In the genomic region with DNA sequence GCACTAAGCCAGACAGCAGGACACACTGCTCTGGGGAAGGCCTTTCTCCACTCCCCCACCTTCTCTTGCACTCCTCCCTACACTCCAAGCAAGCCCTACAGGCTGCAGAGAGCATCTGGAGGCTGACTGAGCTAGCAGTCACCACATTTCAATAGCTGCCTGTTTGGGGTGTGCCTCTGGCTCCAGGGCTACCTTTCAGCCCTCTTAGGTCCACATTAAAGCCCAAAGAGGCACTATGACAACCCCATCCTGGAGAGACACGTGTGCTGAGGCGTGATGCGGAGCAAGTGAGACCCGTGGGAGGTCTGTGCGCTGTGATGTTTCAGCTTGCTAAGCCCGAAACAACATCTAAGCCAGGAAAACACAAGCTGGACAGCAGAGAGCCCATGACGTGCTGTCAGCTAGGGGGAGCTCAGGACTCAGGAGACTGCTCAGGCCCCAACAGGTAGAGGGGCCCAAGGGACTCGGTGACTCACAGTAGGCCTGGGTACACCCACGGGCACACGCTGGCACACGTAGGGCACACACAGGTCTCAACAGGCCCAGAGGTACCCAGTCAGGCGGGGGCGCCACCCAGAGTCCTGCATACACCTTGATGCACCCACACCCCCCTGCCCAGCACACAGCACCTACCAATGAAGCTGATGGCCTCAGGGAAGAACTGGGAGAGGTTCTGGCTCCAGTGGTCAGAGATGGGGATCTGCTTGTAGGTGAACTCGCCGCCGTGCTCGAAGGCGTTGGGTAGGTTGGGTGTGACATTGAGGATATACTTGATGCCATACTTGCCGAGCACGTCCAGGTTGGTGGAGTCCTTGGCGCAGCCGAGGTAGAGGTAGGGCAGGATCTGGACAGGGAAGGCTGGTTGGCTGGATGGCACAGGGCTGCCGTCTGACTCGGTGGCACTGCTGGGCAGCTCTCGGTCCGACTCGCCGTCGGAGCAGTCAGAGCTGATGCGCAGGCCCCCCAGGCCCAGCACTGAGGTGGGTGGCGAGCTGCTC, we compare ENCODE assay signal across 8 cellular contexts. TPM values are rescaled to one million over a fixed set of nuclear protein-coding genes. Genes with fewer than 3 reads are reported as not detected.
DNase-seq lines count a peak whose midpoint lies in the region; ATAC-seq and TF ChIP-seq lines count a peak whose summit lies in the region.

No MANE protein-coding gene starts in this region.

- H2AK5ac ChIP-seq in H9 (ENCODE audit: insufficient read length, low read length), result no peak overlapping the region

- H3K79me2 ChIP-seq in H9 (ENCODE audit: insufficient read depth, low read length), result no peaks in the 10 kb centered on the region

- H4K5ac ChIP-seq in H9 (ENCODE audit: insufficient read length, low read depth, low read length), result no peak overlapping the region

- H3K18ac ChIP-seq in H9 (ENCODE audit: insufficient read length, low read depth, low read length), result no peak overlapping the region

- no peak overlapping the region for H4K91ac ChIP-seq in H9 (ENCODE audit: insufficient read length, low read depth, low read length)

- H3K9ac ChIP-seq in H9 (ENCODE audit: extremely low read depth, insufficient read length, low read length), result no peak overlapping the region

- H3K9me3 Mint-ChIP-seq in H9, result no peaks in the 10 kb centered on the region
- H3K9me3 Mint-ChIP-seq in WTC11, result no peaks in the 10 kb centered on the region
- H3K9me3 Mint-ChIP-seq in natural killer cell, result no peaks in the 10 kb centered on the region

- no peaks in the 10 kb centered on the region for H3K79me1 ChIP-seq in H9 (ENCODE audit: insufficient read depth, low read depth, low read length, poor library complexity, severe bottlenecking)

- H3K23ac ChIP-seq in H9 (ENCODE audit: insufficient read length, low read depth, low read length), result no peak overlapping the region

- CTCF ChIA-PET in WTC11 (lab: Charles Lee), result interaction anchor here (0.6 to 8.3 kb wide), 37 partner anchors 9 to 335 kb away, joined by 3 to 382 read pairs (median 7); partner anchors contain the start of genes ABHD14B, ACY1, GPR62 and PARP3

- H3K9me3 ChIP-seq in H9 (ENCODE audit: control insufficient read depth, low read depth, low read length), result no peaks in the 10 kb centered on the region
- H3K9me3 ChIP-seq in thoracic aorta, result no peaks in the 10 kb centered on the region

- peaks cover 5% of the 10 kb centered on the region for H3K27me3 Mint-ChIP-seq in H9 (ENCODE audit: low read depth)
- peaks cover 8% of the 10 kb centered on the region for H3K27me3 Mint-ChIP-seq in WTC11 (ENCODE audit: low read depth)
- H3K27me3 Mint-ChIP-seq in natural killer cell (ENCODE audit: low read depth in 2 of 2), result no peaks in the 10 kb centered on the region

- no peaks in the 10 kb centered on the region; the same call in 1 of the 2 replicates for H3K27me3 ChIP-seq in H9 (ENCODE audit: insufficient read depth, low read length)
- H3K27me3 ChIP-seq in dorsolateral prefrontal cortex, result no peaks in the 10 kb centered on the region
- H3K27me3 ChIP-seq in thoracic aorta (replicated peaks; ENCODE audit: insufficient read depth), result no peaks in the 10 kb centered on the region

- H3K4me3 Mint-ChIP-seq in H9 (peak overlapping the region; percentile 36 to 69; a peak in 4 of 5 replicates), WTC11 (peak overlapping the region; percentile 47), natural killer cell (peak overlapping the region; percentile 93)

- no peak overlapping the region for H2AFZ ChIP-seq in H9 (ENCODE audit: low read length)

- intact Hi-C loops in dorsolateral prefrontal cortex (cut with DNase I), result loop anchor here (1.0 to 10.0 kb wide), 4 partner anchors 49 to 109 kb away; partner anchors contain the start of genes PARP3 (in 1 of the 2) and RRP9 (in 1 of the 2)
- intact Hi-C loops in natural killer cell (cut with micrococcal nuclease), result loop anchor here (5.0 kb wide), 2 partner anchors 51 to 69 kb away; no protein-coding TSS in a partner anchor

- H3K36me3 ChIP-seq in thoracic aorta, result peaks cover 35% of the 10 kb centered on the region

- H2BK5ac ChIP-seq in H9 (ENCODE audit: insufficient read length, low read length), result no peak overlapping the region

- H3K27ac Mint-ChIP-seq in H9 (peak overlapping the region in 2 of 3 experiments; percentile 65 to 76; a peak in 3 of 7 replicates), WTC11 (peak overlapping the region; percentile 95), natural killer cell (peak overlapping the region; percentile 91 to 94)

- no peak overlapping the region for H3K56ac ChIP-seq in H9 (ENCODE audit: insufficient read length, low read depth, low read length)

- no peak overlapping the region for H2BK12ac ChIP-seq in H9 (ENCODE audit: insufficient read length, low read depth, low read length)

- H2BK15ac ChIP-seq in H9 (ENCODE audit: low read depth, low read length), result no peak overlapping the region

- H2BK120ac ChIP-seq in H9 (ENCODE audit: low read depth, low read length, poor library complexity, severe bottlenecking), result no peak overlapping the region

- peak; percentile 25; the same call in 1 of the 3 replicates for TF ChIP-seq CTCF in H9 (conservative IDR thresholded peaks at IDR 0.05)
- TF ChIP-seq CTCF in WTC11 (IDR thresholded peaks at IDR 0.05), result no peak
- TF ChIP-seq CTCF in dorsolateral prefrontal cortex (IDR thresholded peaks at IDR 0.05 in 54 of 56, conservative IDR thresholded peaks at IDR 0.05 in 2 of 56; ENCODE audit: low read depth in 1 of 56, partially characterized antibody in 56 of 56), result peak in 49 of 56 donors; percentile 2 to 60 (median 44)
- no peak for TF ChIP-seq CTCF in natural killer cell (IDR thresholded peaks at IDR 0.05)
- TF ChIP-seq CTCF in thoracic aorta (IDR thresholded peaks at IDR 0.05), result no peak

- WGBS in H9 (ENCODE audit: extremely low coverage, insufficient read length, low lambda C conversion rate), result no CpG with 5 or more reads among the region's 31 CpGs

- peak overlapping the region; percentile 24 for H3K27ac ChIP-seq in H9 (ENCODE audit: insufficient read length, low read depth, low read length)
- peak overlapping the region; percentile 85 to 100 (median 98) for H3K27ac ChIP-seq in dorsolateral prefrontal cortex
- peak overlapping the region; percentile 82 to 97 for H3K27ac ChIP-seq in thoracic aorta

- H4K20me1 ChIP-seq in H9 (ENCODE audit: control insufficient read depth, insufficient read depth, insufficient read length), result no peaks in the 10 kb centered on the region

- H3K4me3 ChIP-seq in dorsolateral prefrontal cortex (peak overlapping the region; percentile 61 to 98 (median 88)), thoracic aorta (peak overlapping the region; percentile 97)

- no peak overlapping the region for H3K14ac ChIP-seq in H9 (ENCODE audit: insufficient read depth, low read length)

- H3K23me2 ChIP-seq in H9 (ENCODE audit: insufficient read length, low read depth, low read length, poor library complexity, severe bottlenecking), result peaks cover 13% of the 10 kb centered on the region

- no peak for DNase-seq in H9
- DNase-seq in WTC11 (ENCODE audit: low spot score), result no peak
- DNase-seq in dorsolateral prefrontal cortex, result peak in 8 of 10 donors; percentile 59 to 78 (median 71)
- DNase-seq in natural killer cell, result no peak
- no peak for DNase-seq in thoracic aorta (ENCODE audit: low spot score)
- DNase-seq in NCI-H526 treated with DMSO at 0.1 percent for 48 hours (lab: John Stamatoyannopoulos, UW), result no peak
- no peak for DNase-seq in DMS 273 treated with DMSO at 0.1 percent for 48 hours (lab: John Stamatoyannopoulos, UW)
- no peak for DNase-seq in dedifferentiated amniotic fluid mesenchymal stem cell (ENCODE audit: extremely low spot score)

- H3K4ac ChIP-seq in H9 (ENCODE audit: low read depth, low read length), result no peak overlapping the region

- H2BK20ac ChIP-seq in H9 (ENCODE audit: low read depth, low read length, poor library complexity, severe bottlenecking), result no peak overlapping the region

- H3T11ph ChIP-seq in H9 (ENCODE audit: low read length), result no peak overlapping the region

- H3K4me1 ChIP-seq in H9 (ENCODE audit: insufficient read depth, low read length), result peaks cover 5% of the 10 kb centered on the region; the same call in 1 of the 2 replicates
- H3K4me1 ChIP-seq in thoracic aorta (ENCODE audit: control insufficient read depth in 1 of 2, low read depth in 2 of 2), result peaks cover 39 to 71% of the 10 kb centered on the region in 2 donors

- no peak overlapping the region for H3K4me2 ChIP-seq in H9 (ENCODE audit: insufficient read depth, insufficient read length, low read length)

- no peak for ATAC-seq in WTC11
- ATAC-seq in natural killer cell, result no peak
- ATAC-seq in thoracic aorta (ENCODE audit: insufficient number of reproducible peaks, low FRiP score, low read depth), result no peak

- no peak overlapping the region for H4K8ac ChIP-seq in H9 (replicated peaks; ENCODE audit: insufficient read length, low read depth, low read length)

- peaks cover 15 to 28% of the 10 kb centered on the region in 2 experiments for H3K4me1 Mint-ChIP-seq in H9
- peaks cover 30% of the 10 kb centered on the region for H3K4me1 Mint-ChIP-seq in WTC11
- H3K4me1 Mint-ChIP-seq in natural killer cell, result peaks cover 42 to 70% of the 10 kb centered on the region in 2 donors

- POLR2A ChIA-PET in WTC11 (lab: Charles Lee), result interaction anchor here (1.0 to 1.2 kb wide), 4 partner anchors 51 to 101 kb away, joined by 3 to 4 read pairs (median 3); partner anchors contain the start of gene RPL29

- H3K36me3 Mint-ChIP-seq in H9 (ENCODE audit: insufficient read depth in 1 of 3, low read depth in 3 of 3) (peaks cover 15 to 44% (median 35%) of the 10 kb centered on the region in 3 experiments; a peak in 6 of 7 replicates), WTC11 (peaks cover 23% of the 10 kb centered on the region), natural killer cell (no peaks in the 10 kb centered on the region)

RNA-seq across cellular contexts. Expression of gene DUSP7, which starts 2.8 kb away (rescaled TPM):
- total RNA-seq in H9 (2021), result 23.5 and 24.0 TPM in 2 replicates
- 15.9 to 18.8 TPM (median 16.2 TPM) in 3 replicates for total RNA-seq in WTC11 (2021)
- 10 to 100 TPM; 29.0 to 90.9 (median 44.8) TPM for total RNA-seq in dorsolateral prefrontal cortex
- 10 to 100 TPM in 2 of 3 donors, 1 to 10 TPM in 1; 8.7 to 17.4 (median 11.6) TPM for total RNA-seq in natural killer cell
- 10 to 100 TPM; 41.1 to 42.2 TPM for total RNA-seq in thoracic aorta

RNA-seq across cellular contexts. Expression of gene RPL29, which starts 57.9 kb away (rescaled TPM):
- 1,592 and 1,656 TPM in 2 replicates for total RNA-seq in H9 (2021)
- total RNA-seq in WTC11 (2021), result 1,343 to 1,592 TPM (median 1,542 TPM) in 3 replicates
- 100 to 1,000 TPM; 154 to 416 (median 290) TPM for total RNA-seq in dorsolateral prefrontal cortex
- total RNA-seq in natural killer cell, result 100 to 1,000 TPM; 486 to 819 (median 797) TPM
- 100 to 1,000 TPM; 642 to 718 TPM for total RNA-seq in thoracic aorta

Comparison
In these comparisons a context has a peak if more than half of its experiments do, and no peak if none do; other contexts are left out.
1. DNase-seq: peak in dorsolateral prefrontal cortex (8 of 10); none in H9 (single experiment), WTC11 (single experiment), natural killer cell (single experiment), thoracic aorta (single experiment), NCI-H526 treated with DMSO at 0.1 percent for 48 hours (single experiment), DMS 273 treated with DMSO at 0.1 percent for 48 hours (single experiment) and dedifferentiated amniotic fluid mesenchymal stem cell (single experiment).
2. H3K27ac ChIP-seq: peak in every context shown above with its lines; median percentile 98 in dorsolateral prefrontal cortex; 90 in thoracic aorta; 24 in H9.
3. CTCF ChIP-seq: peak in H9 (single experiment) and dorsolateral prefrontal cortex (49 of 56); none in WTC11 (single experiment), natural killer cell (single experiment) and thoracic aorta (single experiment).
4. Peak in every context shown above with its lines, with median percentiles within 50 percentile points of each other: H3K27ac Mint-ChIP-seq and H3K4me3 Mint-ChIP-seq.